8 cellular contexts compared by ENCODE assay signal in the genomic region with DNA sequence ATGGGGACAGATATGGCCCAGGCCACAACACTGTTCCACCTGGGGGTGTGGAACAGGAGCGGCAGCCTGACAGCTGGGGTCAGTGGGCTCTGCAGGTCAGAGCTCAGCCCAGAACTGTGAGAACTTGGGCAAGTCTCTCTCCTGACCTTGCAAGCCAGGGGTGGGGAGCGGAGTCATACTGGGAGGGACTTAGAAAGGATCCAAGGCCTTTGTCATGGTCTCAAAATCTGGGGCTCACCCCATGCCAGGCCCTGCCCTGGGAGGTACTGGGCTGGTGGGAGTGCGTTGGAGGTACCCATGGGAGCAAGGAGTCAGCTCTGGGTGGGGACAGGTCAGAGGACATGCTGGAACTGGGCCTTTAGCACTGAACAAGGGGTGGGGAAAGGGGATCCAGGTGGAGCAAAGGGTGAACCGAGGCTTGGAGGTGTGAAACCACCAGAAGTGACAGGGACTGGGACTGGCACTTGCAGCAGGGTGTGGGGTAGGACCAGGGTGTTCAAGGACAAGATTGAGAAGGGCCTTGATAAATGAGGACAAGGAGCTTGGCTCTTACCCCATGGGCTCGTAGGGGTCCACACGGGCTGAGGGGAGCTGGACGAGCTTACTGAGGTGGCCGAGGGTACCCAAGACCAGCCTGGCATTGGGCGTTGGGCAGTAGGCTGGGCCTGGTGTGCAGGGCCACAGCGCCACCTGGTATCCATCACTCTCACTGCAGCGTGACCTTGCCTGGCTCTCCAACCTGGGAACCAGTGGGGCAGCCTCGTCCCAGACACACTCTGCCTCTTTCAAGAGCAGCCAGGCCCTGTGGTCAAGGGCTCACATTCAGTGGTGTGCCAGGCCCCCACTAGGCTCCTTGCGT. TPM values are rescaled to one million over a fixed set of nuclear protein-coding genes. Genes with fewer than 3 reads are reported as not detected.
DNase-seq lines count a peak whose midpoint lies in the region; ATAC-seq and TF ChIP-seq lines count a peak whose summit lies in the region.

No MANE protein-coding gene starts in this region.

- no peaks in the 10 kb centered on the region for H3K9me3 ChIP-seq in osteoblast (ENCODE audit: low read depth, low read length)

- H3K36me3 ChIP-seq in ACC112 (ENCODE audit: insufficient read depth, low read length) (no peaks in the 10 kb centered on the region), osteoblast (ENCODE audit: insufficient read depth, low read length) (peaks cover 26% of the 10 kb centered on the region)

- H3K27ac Mint-ChIP-seq in activated T-helper 2 cell treated with anti-CD3 and anti-CD28 coated beads, Interferon-gamma antibody, Interleukin-2, Interleukin-4, amounts not matched to agents 10 μg/mL and 5 μg/mL and 100 μg/mL, durations not matched to agents 14 hours and 24 hours and 36 hours: no peak overlapping the region

- H3K4me3 Mint-ChIP-seq in activated T-helper 2 cell treated with anti-CD3 and anti-CD28 coated beads, Interferon-gamma antibody, Interleukin-2, Interleukin-4, amounts not matched to agents 10 μg/mL and 5 μg/mL and 100 μg/mL, durations not matched to agents 14 hours and 24 hours and 36 hours (ENCODE audit: low read depth): no peak overlapping the region

- peaks cover 35% of the 10 kb centered on the region for H3K36me3 Mint-ChIP-seq in activated T-helper 2 cell treated with anti-CD3 and anti-CD28 coated beads, Interferon-gamma antibody, Interleukin-2, Interleukin-4, amounts not matched to agents 10 μg/mL and 5 μg/mL and 100 μg/mL, durations not matched to agents 14 hours and 24 hours and 36 hours (ENCODE audit: low read depth)

- H3K27ac ChIP-seq in ACC112 (ENCODE audit: low read depth, low read length) (peak overlapping the region; percentile 46), osteoblast (ENCODE audit: low read depth, low read length) (peak overlapping the region; percentile 43)

- peak; percentile 81 for TF ChIP-seq CTCF in osteoblast (IDR thresholded peaks at IDR 0.05; ENCODE audit: extremely low read depth, low read depth, low read length)

- H3K4me1 Mint-ChIP-seq in activated T-helper 2 cell treated with anti-CD3 and anti-CD28 coated beads, Interferon-gamma antibody, Interleukin-2, Interleukin-4, amounts not matched to agents 10 μg/mL and 5 μg/mL and 100 μg/mL, durations not matched to agents 14 hours and 24 hours and 36 hours (ENCODE audit: low read depth): peaks cover 12% of the 10 kb centered on the region

- H3K4me3 ChIP-seq in ACC112 (ENCODE audit: low read depth, low read length): no peak overlapping the region
- no peak overlapping the region for H3K4me3 ChIP-seq in osteoblast (ENCODE audit: insufficient read depth, low read length)

- peak overlapping the region; percentile 17 for H3K4me2 ChIP-seq in osteoblast (ENCODE audit: insufficient read depth, low read length)

- H3K27me3 Mint-ChIP-seq in activated T-helper 2 cell treated with anti-CD3 and anti-CD28 coated beads, Interferon-gamma antibody, Interleukin-2, Interleukin-4, amounts not matched to agents 10 μg/mL and 5 μg/mL and 100 μg/mL, durations not matched to agents 14 hours and 24 hours and 36 hours (ENCODE audit: low read depth): no peaks in the 10 kb centered on the region

- H3K79me2 ChIP-seq in ACC112 (ENCODE audit: control insufficient read depth, insufficient read depth, low read length, unreplicated experiment) (no peaks in the 10 kb centered on the region), osteoblast (ENCODE audit: insufficient read depth, low read length) (no peaks in the 10 kb centered on the region)

- H3K27me3 ChIP-seq in ACC112 (ENCODE audit: insufficient read depth, low read length): no peaks in the 10 kb centered on the region
- no peaks in the 10 kb centered on the region for H3K27me3 ChIP-seq in osteoblast (ENCODE audit: insufficient read depth, low read length)

- DNase-seq in GF-D8 (lab: John Stamatoyannopoulos, UW): peak; percentile 5
- peak; percentile 44 for DNase-seq in NCI-H460 (ENCODE audit: extremely low read depth, low read depth)
- DNase-seq in activated T-helper 2 cell treated with anti-CD3 and anti-CD28 coated beads, Interferon-gamma antibody, Interleukin-2, Interleukin-4, amounts not matched to agents 10 μg/mL and 5 μg/mL and 100 μg/mL, durations not matched to agents 14 hours and 24 hours and 36 hours (ENCODE audit: low spot score): peak; percentile 22
- peak; percentile 46 for DNase-seq in germinal center (ENCODE audit: low spot score)
- DNase-seq in osteoblast (ENCODE audit: insufficient read length, low spot score, missing footprints): peak; percentile 95

- no peak overlapping the region for H2AFZ ChIP-seq in ACC112 (ENCODE audit: low read length, unreplicated experiment)
- no peak overlapping the region for H2AFZ ChIP-seq in osteoblast (ENCODE audit: low read length)

- peaks cover 4% of the 10 kb centered on the region for H4K20me1 ChIP-seq in osteoblast (ENCODE audit: insufficient read depth, low read length)

- H3K4me1 ChIP-seq in ACC112 (ENCODE audit: control insufficient read depth, insufficient read depth, low read length, unreplicated experiment) (peaks cover 25% of the 10 kb centered on the region), osteoblast (ENCODE audit: insufficient read depth, low read length) (peaks cover 16% of the 10 kb centered on the region)

- intact Hi-C loops in activated T-helper 2 cell treated with anti-CD3 and anti-CD28 coated beads, Interferon-gamma antibody, Interleukin-2, Interleukin-4, amounts not matched to agents 10 μg/mL and 5 μg/mL and 100 μg/mL, durations not matched to agents 14 hours and 24 hours and 36 hours (cut with micrococcal nuclease): no loop called here

- ATAC-seq in GM18517 (IDR thresholded peaks at IDR 0.05; ENCODE audit: unreplicated experiment) (no peak), HG02973 (IDR thresholded peaks at IDR 0.05; ENCODE audit: unreplicated experiment) (no peak)

- no peaks in the 10 kb centered on the region for H3K9me3 Mint-ChIP-seq in activated T-helper 2 cell treated with anti-CD3 and anti-CD28 coated beads, Interferon-gamma antibody, Interleukin-2, Interleukin-4, amounts not matched to agents 10 μg/mL and 5 μg/mL and 100 μg/mL, durations not matched to agents 14 hours and 24 hours and 36 hours

RNA-seq across cellular contexts. Expression of gene PMM1, which starts 7.4 kb away (rescaled TPM):
- 9.5 and 14.4 TPM in 2 replicates for total RNA-seq in NCI-H460 (2014; rRNA removed; shearing (Covaris generic))
- 25.1 and 30.8 TPM in 2 replicates for polyA plus RNA-seq in NCI-H460 (2014; cell fraction: nucleus; rRNA removed)
- total RNA-seq in activated T-helper 2 cell treated with anti-CD3 and anti-CD28 coated beads, Interferon-gamma antibody, Interleukin-2, Interleukin-4, amounts not matched to agents 10 μg/mL and 5 μg/mL and 100 μg/mL, durations not matched to agents 14 hours and 24 hours and 36 hours: 23.4 and 25.8 TPM in 2 replicates
- total RNA-seq in osteoblast: 15.6 and 18.9 TPM in 2 replicates

RNA-seq across cellular contexts. Expression of gene DESI1, which starts 23.8 kb away (rescaled TPM):
- total RNA-seq in NCI-H460 (2014; rRNA removed; shearing (Covaris generic)): 26.3 and 32.4 TPM in 2 replicates
- 38.4 and 44.4 TPM in 2 replicates for polyA plus RNA-seq in NCI-H460 (2014; cell fraction: nucleus; rRNA removed)
- 57.3 and 58.5 TPM in 2 replicates for total RNA-seq in activated T-helper 2 cell treated with anti-CD3 and anti-CD28 coated beads, Interferon-gamma antibody, Interleukin-2, Interleukin-4, amounts not matched to agents 10 μg/mL and 5 μg/mL and 100 μg/mL, durations not matched to agents 14 hours and 24 hours and 36 hours
- 16.3 and 18.3 TPM in 2 replicates for total RNA-seq in osteoblast

RNA-seq across cellular contexts. Expression of gene XRCC6, which starts 24.1 kb away (rescaled TPM):
- total RNA-seq in NCI-H460 (2014; rRNA removed; shearing (Covaris generic)): 329 and 336 TPM in 2 replicates
- 305 and 343 TPM in 2 replicates for polyA plus RNA-seq in NCI-H460 (2014; cell fraction: nucleus; rRNA removed)
- total RNA-seq in activated T-helper 2 cell treated with anti-CD3 and anti-CD28 coated beads, Interferon-gamma antibody, Interleukin-2, Interleukin-4, amounts not matched to agents 10 μg/mL and 5 μg/mL and 100 μg/mL, durations not matched to agents 14 hours and 24 hours and 36 hours: 420 and 421 TPM in 2 replicates
- 247 and 251 TPM in 2 replicates for total RNA-seq in osteoblast

RNA-seq across cellular contexts. Expression of gene CSDC2, which starts 36.2 kb away (rescaled TPM):
- not detected in 2 replicates for total RNA-seq in NCI-H460 (2014; rRNA removed; shearing (Covaris generic))
- not detected in 2 replicates for polyA plus RNA-seq in NCI-H460 (2014; cell fraction: nucleus; rRNA removed)
- not detected in 2 replicates for total RNA-seq in activated T-helper 2 cell treated with anti-CD3 and anti-CD28 coated beads, Interferon-gamma antibody, Interleukin-2, Interleukin-4, amounts not matched to agents 10 μg/mL and 5 μg/mL and 100 μg/mL, durations not matched to agents 14 hours and 24 hours and 36 hours
- 0.88 and 1.1 TPM in 2 replicates for total RNA-seq in osteoblast

RNA-seq across cellular contexts. Expression of gene POLR3H, which starts 52.7 kb away (rescaled TPM):
- total RNA-seq in NCI-H460 (2014; rRNA removed; shearing (Covaris generic)): 10.8 and 12.3 TPM in 2 replicates
- polyA plus RNA-seq in NCI-H460 (2014; cell fraction: nucleus; rRNA removed): 18.2 and 22.3 TPM in 2 replicates
- 28.6 and 33.2 TPM in 2 replicates for total RNA-seq in activated T-helper 2 cell treated with anti-CD3 and anti-CD28 coated beads, Interferon-gamma antibody, Interleukin-2, Interleukin-4, amounts not matched to agents 10 μg/mL and 5 μg/mL and 100 μg/mL, durations not matched to agents 14 hours and 24 hours and 36 hours
- 26.2 and 27.9 TPM in 2 replicates for total RNA-seq in osteoblast

Comparison
In these comparisons a context has a peak if more than half of its experiments do, and no peak if none do; other contexts are left out.
1. DNase-seq: peak in every context shown above with its lines; median percentile 95 in osteoblast; 46 in germinal center; 44 in NCI-H460; 22 in activated T-helper 2 cell treated with anti-CD3 and anti-CD28 coated beads, Interferon-gamma antibody, Interleukin-2, Interleukin-4, amounts not matched to agents 10 μg/mL and 5 μg/mL and 100 μg/mL, durations not matched to agents 14 hours and 24 hours and 36 hours; 5 in GF-D8.